In the genomic region with DNA sequence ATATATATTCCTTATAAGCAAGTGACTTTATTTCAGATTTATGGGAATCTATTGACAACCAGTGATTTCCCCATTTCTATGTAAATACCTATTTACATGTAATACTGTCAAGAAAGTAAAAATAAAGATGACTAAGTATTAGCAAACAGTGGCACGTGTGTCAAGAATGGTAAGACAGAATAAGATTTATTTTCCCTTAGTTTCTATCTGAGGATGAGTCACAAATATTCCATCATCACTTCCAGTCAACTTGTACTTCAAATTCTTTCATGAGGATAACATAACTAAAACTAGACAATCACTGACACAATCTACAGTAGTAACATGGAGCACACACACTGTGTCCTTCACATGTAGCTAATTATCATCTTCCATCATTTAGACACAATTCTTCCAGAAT, we compare ENCODE assay signal across 17 cellular contexts.
DNase-seq lines count a peak whose midpoint lies in the region; FAIRE-seq and TF ChIP-seq lines count a peak whose summit lies in the region.
"Had no signal": no experiment of that assay in that cellular context is flagged by ENCODE, and none has a peak within 500 bp of the region (broad histone marks: within the 10 kb centered on the region; RNA-seq: fewer than 3 reads in every experiment).

No MANE protein-coding gene starts in this region.

- H3K4me3 Mint-ChIP-seq in osteocyte (ENCODE audit: unreplicated experiment), result no peak overlapping the region
- H3K4me3 Mint-ChIP-seq in activated CD4-positive, alpha-beta T cell treated with anti-CD3 and anti-CD28 coated beads, Interleukin-2, amount 10 ng/mL, durations not matched to agents 24 days and 14 days, result no peak overlapping the region
- H3K4me3 Mint-ChIP-seq: H9 had no signal

- intact Hi-C loops in activated CD4-positive, alpha-beta T cell treated with anti-CD3 and anti-CD28 coated beads, Interleukin-2, amount 10 ng/mL, durations not matched to agents 24 days and 14 days (cut with micrococcal nuclease), result no loop called here

- peak; percentile 32 for DNase-seq in DMS53 (lab: John Stamatoyannopoulos, UW)
- DNase-seq in LHCN-M2 (ENCODE audit: low read depth), result peak; percentile 3
- peak; percentile 86 for DNase-seq in bronchial epithelial cell (ENCODE audit: low read depth)
- DNase-seq in fibroblast of the aortic adventitia (ENCODE audit: low read depth), result peak; percentile 2
- no peak for DNase-seq in H54 (ENCODE audit: insufficient read length, low spot score)
- no peak for DNase-seq in osteocyte (ENCODE audit: extremely low spot score, unreplicated experiment)
- DNase-seq in activated CD4-positive, alpha-beta T cell treated with anti-CD3 and anti-CD28 coated beads, Interleukin-2, amount 10 ng/mL, durations not matched to agents 24 days and 14 days, result no peak
- no peak for DNase-seq in activated CD4-positive, alpha-beta T cell treated with anti-CD3 and anti-CD28 coated beads, Interleukin-2, amount 50 U/mL, for 4 hours
- DNase-seq: C1 segment of cervical spinal cord, DMS 273 treated with DMSO at 0.1 percent for 48 hours, H9, NCI-H1048, NCI-H2107, NCI-H345, NCI-H69, SHP77 had no signal

- no peak for TF ChIP-seq POLR2A in H54 (IDR thresholded peaks at IDR 0.05; ENCODE audit: low read depth, low read length)

- TF ChIP-seq CTCF in bronchial epithelial cell (IDR thresholded peaks at IDR 0.05; ENCODE audit: insufficient read depth, low read length, severe bottlenecking) (no peak), fibroblast of the aortic adventitia (IDR thresholded peaks at IDR 0.05; ENCODE audit: insufficient read depth, low read length) (no peak), osteocyte (IDR thresholded peaks at IDR 0.05) (no peak)

- H3K36me3 ChIP-seq in bronchial epithelial cell (ENCODE audit: control insufficient read depth, insufficient read depth, low read length), result no peaks in the 10 kb centered on the region

- peaks cover 11% of the 10 kb centered on the region for H3K9me3 Mint-ChIP-seq in osteocyte (ENCODE audit: unreplicated experiment)
- peaks cover 8% of the 10 kb centered on the region for H3K9me3 Mint-ChIP-seq in activated CD4-positive, alpha-beta T cell treated with anti-CD3 and anti-CD28 coated beads, Interleukin-2, amount 10 ng/mL, durations not matched to agents 24 days and 14 days

- no peak for FAIRE-seq in bronchial epithelial cell (lab: Jason Lieb, UNC)
- FAIRE-seq in H54 (lab: Jason Lieb, UNC), result no peak
- FAIRE-seq: A204.1 had no signal

- no peak overlapping the region for H3K27ac Mint-ChIP-seq in osteocyte (ENCODE audit: unreplicated experiment)
- no peak overlapping the region for H3K27ac Mint-ChIP-seq in activated CD4-positive, alpha-beta T cell treated with anti-CD3 and anti-CD28 coated beads, Interleukin-2, amount 10 ng/mL, durations not matched to agents 24 days and 14 days
- H3K27ac Mint-ChIP-seq: H9 had no signal

- no peak overlapping the region for H3K4me3 ChIP-seq in bronchial epithelial cell (ENCODE audit: low read depth, low read length)
- no peak overlapping the region for H3K4me3 ChIP-seq in fibroblast of the aortic adventitia (ENCODE audit: low read depth, low read length)

- H3K27me3 Mint-ChIP-seq in osteocyte (ENCODE audit: unreplicated experiment), result no peaks in the 10 kb centered on the region
- no peaks in the 10 kb centered on the region for H3K27me3 Mint-ChIP-seq in activated CD4-positive, alpha-beta T cell treated with anti-CD3 and anti-CD28 coated beads, Interleukin-2, amount 10 ng/mL, durations not matched to agents 24 days and 14 days

- no peaks in the 10 kb centered on the region for H3K36me3 Mint-ChIP-seq in osteocyte (ENCODE audit: unreplicated experiment)
- H3K36me3 Mint-ChIP-seq in activated CD4-positive, alpha-beta T cell treated with anti-CD3 and anti-CD28 coated beads, Interleukin-2, amount 10 ng/mL, durations not matched to agents 24 days and 14 days (ENCODE audit: low read depth), result no peaks in the 10 kb centered on the region

- H3K4me1 Mint-ChIP-seq in osteocyte (ENCODE audit: unreplicated experiment), result no peaks in the 10 kb centered on the region
- no peaks in the 10 kb centered on the region for H3K4me1 Mint-ChIP-seq in activated CD4-positive, alpha-beta T cell treated with anti-CD3 and anti-CD28 coated beads, Interleukin-2, amount 10 ng/mL, durations not matched to agents 24 days and 14 days
- H3K4me1 Mint-ChIP-seq: H9 had no signal

- H3K27me3 ChIP-seq in bronchial epithelial cell (ENCODE audit: control insufficient read depth, insufficient read depth, low read length), result no peaks in the 10 kb centered on the region

Comparison
In these comparisons a context has a peak if more than half of its experiments do, and no peak if none do; other contexts are left out.
1. DNase-seq: peak in DMS53 (single experiment), LHCN-M2 (single experiment), bronchial epithelial cell (single experiment) and fibroblast of the aortic adventitia (single experiment); none in H54 (single experiment), osteocyte (single experiment), activated CD4-positive, alpha-beta T cell treated with anti-CD3 and anti-CD28 coated beads, Interleukin-2, amount 10 ng/mL, durations not matched to agents 24 days and 14 days (single experiment) and activated CD4-positive, alpha-beta T cell treated with anti-CD3 and anti-CD28 coated beads, Interleukin-2, amount 50 U/mL, for 4 hours (0 of 2).